2 cellular contexts compared by ENCODE assay signal in genomic region chr2:24008672-24009366, GRCh38.
TF ChIP-seq lines count a peak whose summit lies in the region.

No MANE protein-coding gene starts in this region.

TF ChIP-seq in GM23338, 12 proteins besides CTCF, POLR2A, EP300 and RAD21:
- no peak for TF ChIP-seq REST (IDR thresholded peaks at IDR 0.05; ENCODE audit: unreplicated experiment)
- TF ChIP-seq EZH2phosphoT487 (IDR thresholded peaks at IDR 0.05; ENCODE audit: unreplicated experiment) = no peak
- no peak for TF ChIP-seq ZNF114 (CRISPR knock-in tag; IDR thresholded peaks at IDR 0.05)
- TF ChIP-seq EZH2 (IDR thresholded peaks at IDR 0.05; ENCODE audit: low read depth, unreplicated experiment) = no peak
- no peak for TF ChIP-seq JUNB (IDR thresholded peaks at IDR 0.05; ENCODE audit: unreplicated experiment)
- no peak for TF ChIP-seq POLR2AphosphoS5 (IDR thresholded peaks at IDR 0.05; ENCODE audit: low read depth)
- TF ChIP-seq ZNF331 (CRISPR knock-in tag; IDR thresholded peaks at IDR 0.05; ENCODE audit: low read depth) = no peak
- TF ChIP-seq, protein P1, sequence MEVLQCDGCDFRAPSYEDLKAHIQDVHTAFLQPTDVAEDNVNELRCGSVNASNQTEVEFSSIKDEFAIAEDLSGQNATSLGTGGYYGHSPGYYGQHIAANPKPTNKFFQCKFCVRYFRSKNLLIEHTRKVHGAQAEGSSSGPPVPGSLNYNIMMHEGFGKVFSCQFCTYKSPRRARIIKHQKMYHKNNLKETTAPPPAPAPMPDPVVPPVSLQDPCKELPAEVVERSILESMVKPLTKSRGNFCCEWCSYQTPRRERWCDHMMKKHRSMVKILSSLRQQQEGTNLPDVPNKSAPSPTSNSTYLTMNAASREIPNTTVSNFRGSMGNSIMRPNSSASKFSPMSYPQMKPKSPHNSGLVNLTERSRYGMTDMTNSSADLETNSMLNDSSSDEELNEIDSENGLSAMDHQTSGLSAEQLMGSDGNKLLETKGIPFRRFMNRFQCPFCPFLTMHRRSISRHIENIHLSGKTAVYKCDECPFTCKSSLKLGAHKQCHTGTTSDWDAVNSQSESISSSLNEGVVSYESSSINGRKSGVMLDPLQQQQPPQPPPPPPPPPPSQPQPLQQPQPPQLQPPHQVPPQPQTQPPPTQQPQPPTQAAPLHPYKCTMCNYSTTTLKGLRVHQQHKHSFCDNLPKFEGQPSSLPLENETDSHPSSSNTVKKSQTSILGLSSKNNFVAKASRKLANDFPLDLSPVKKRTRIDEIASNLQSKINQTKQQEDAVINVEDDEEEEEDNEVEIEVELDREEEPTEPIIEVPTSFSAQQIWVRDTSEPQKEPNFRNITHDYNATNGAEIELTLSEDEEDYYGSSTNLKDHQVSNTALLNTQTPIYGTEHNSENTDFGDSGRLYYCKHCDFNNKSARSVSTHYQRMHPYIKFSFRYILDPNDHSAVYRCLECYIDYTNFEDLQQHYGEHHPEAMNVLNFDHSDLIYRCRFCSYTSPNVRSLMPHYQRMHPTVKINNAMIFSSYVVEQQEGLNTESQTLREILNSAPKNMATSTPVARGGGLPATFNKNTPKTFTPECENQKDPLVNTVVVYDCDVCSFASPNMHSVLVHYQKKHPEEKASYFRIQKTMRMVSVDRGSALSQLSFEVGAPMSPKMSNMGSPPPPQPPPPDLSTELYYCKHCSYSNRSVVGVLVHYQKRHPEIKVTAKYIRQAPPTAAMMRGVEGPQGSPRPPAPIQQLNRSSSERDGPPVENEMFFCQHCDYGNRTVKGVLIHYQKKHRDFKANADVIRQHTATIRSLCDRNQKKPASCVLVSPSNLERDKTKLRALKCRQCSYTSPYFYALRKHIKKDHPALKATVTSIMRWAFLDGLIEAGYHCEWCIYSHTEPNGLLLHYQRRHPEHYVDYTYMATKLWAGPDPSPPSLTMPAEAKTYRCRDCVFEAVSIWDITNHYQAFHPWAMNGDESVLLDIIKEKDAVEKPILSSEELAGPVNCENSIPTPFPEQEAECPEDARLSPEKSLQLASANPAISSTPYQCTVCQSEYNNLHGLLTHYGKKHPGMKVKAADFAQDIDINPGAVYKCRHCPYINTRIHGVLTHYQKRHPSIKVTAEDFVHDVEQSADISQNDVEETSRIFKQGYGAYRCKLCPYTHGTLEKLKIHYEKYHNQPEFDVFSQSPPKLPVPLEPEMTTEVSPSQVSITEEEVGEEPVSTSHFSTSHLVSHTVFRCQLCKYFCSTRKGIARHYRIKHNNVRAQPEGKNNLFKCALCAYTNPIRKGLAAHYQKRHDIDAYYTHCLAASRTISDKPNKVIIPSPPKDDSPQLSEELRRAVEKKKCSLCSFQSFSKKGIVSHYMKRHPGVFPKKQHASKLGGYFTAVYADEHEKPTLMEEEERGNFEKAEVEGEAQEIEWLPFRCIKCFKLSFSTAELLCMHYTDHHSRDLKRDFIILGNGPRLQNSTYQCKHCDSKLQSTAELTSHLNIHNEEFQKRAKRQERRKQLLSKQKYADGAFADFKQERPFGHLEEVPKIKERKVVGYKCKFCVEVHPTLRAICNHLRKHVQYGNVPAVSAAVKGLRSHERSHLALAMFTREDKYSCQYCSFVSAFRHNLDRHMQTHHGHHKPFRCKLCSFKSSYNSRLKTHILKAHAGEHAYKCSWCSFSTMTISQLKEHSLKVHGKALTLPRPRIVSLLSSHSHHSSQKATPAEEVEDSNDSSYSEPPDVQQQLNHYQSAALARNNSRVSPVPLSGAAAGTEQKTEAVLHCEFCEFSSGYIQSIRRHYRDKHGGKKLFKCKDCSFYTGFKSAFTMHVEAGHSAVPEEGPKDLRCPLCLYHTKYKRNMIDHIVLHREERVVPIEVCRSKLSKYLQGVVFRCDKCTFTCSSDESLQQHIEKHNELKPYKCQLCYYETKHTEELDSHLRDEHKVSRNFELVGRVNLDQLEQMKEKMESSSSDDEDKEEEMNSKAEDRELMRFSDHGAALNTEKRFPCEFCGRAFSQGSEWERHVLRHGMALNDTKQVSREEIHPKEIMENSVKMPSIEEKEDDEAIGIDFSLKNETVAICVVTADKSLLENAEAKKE (CRISPR knock-in tag; IDR thresholded peaks at IDR 0.05) = no peak
- no peak for TF ChIP-seq CREB1 (CRISPR knock-in tag; IDR thresholded peaks at IDR 0.05; ENCODE audit: low read depth)
- TF ChIP-seq NANOG (IDR thresholded peaks at IDR 0.05; ENCODE audit: borderline replicate concordance) = no peak
- TF ChIP-seq, protein P2, sequence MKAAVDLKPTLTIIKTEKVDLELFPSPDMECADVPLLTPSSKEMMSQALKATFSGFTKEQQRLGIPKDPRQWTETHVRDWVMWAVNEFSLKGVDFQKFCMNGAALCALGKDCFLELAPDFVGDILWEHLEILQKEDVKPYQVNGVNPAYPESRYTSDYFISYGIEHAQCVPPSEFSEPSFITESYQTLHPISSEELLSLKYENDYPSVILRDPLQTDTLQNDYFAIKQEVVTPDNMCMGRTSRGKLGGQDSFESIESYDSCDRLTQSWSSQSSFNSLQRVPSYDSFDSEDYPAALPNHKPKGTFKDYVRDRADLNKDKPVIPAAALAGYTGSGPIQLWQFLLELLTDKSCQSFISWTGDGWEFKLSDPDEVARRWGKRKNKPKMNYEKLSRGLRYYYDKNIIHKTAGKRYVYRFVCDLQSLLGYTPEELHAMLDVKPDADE (IDR thresholded peaks at IDR 0.05) = no peak
- TF ChIP-seq STAT1 (IDR thresholded peaks at IDR 0.05; ENCODE audit: unreplicated experiment) = no peak

TF ChIP-seq in GM12878, 131 proteins besides CTCF, POLR2A, EP300 and RAD21:
- TF ChIP-seq SMC3 (IDR thresholded peaks at IDR 0.05; ENCODE audit: borderline replicate concordance, low read length) (no peak), GATAD2B (conservative IDR thresholded peaks at IDR 0.05; ENCODE audit: low read depth) (no peak), NR2F1 (conservative IDR thresholded peaks at IDR 0.05) (peak; percentile 55; the same call in 1 of the 2 replicates), NRF1 (conservative IDR thresholded peaks at IDR 0.05; ENCODE audit: low read depth, low read length) (no peak)
